In the genomic region with DNA sequence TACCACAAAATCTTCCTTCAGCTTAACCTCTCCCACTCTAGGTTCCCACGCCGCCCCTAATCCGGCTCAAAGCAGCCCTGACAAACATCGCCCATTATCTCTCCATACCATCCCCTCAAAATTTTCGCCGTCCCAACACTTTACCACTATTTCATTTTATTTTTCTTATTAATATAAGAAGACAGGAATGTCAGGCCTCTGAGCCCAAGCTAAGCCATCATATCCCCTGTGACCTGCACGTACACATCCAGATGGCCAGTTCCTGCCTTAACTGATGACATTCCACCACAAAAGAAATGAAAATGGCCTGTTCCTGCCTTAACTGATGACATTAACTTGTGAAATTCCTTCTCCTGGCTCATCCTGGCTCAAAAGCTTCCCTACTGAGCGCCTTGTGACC, we compare ENCODE assay signal across 7 cellular contexts.
DNase-seq lines count a peak whose midpoint lies in the region; ATAC-seq and TF ChIP-seq lines count a peak whose summit lies in the region.
"Not testable (repeated sequence)": the region's sequence is repeated elsewhere in the genome, so short reads cannot be mapped to it uniquely, and the experiment has no call there.

No MANE protein-coding gene starts in this region.

- not testable (repeated sequence) for DNase-seq in WTC11 (ENCODE audit: low spot score); endodermal cell; mesothelial cell of epicardium (ENCODE audit: low spot score in 2 of 2, unreplicated experiment in 2 of 2); progenitor cell of endocrine pancreas (ENCODE audit: low spot score, unreplicated experiment)

- H3K27ac Mint-ChIP-seq in WTC11, endodermal cell: not testable (repeated sequence)
- H3K27ac Mint-ChIP-seq in mesothelial cell of epicardium (peak overlapping the region; percentile 96), progenitor cell of endocrine pancreas (peak overlapping the region; percentile 98)

- H3K9me3 Mint-ChIP-seq in WTC11; endodermal cell; mesothelial cell of epicardium; progenitor cell of endocrine pancreas (ENCODE audit: low read depth): not testable (repeated sequence)

- H3K4me3 Mint-ChIP-seq in WTC11 (peak overlapping the region; percentile 63), mesothelial cell of epicardium (peak overlapping the region; percentile 44), progenitor cell of endocrine pancreas (ENCODE audit: low read depth) (peak overlapping the region; percentile 58)
- not testable (repeated sequence) for H3K4me3 Mint-ChIP-seq in endodermal cell

- H3K27me3 Mint-ChIP-seq in WTC11 (ENCODE audit: low read depth); endodermal cell (ENCODE audit: insufficient read depth); mesothelial cell of epicardium (ENCODE audit: low read depth); progenitor cell of endocrine pancreas: not testable (repeated sequence)

- POLR2A ChIA-PET in WTC11 (lab: Charles Lee) = not testable (repeated sequence)

- WGBS in endodermal cell (ENCODE audit: insufficient coverage in 1 of 2, insufficient read length in 1 of 2), 2 experiments = 10 to 66% methylated on average over 1 to 7 of the region's 8 CpGs

- H3K4me1 Mint-ChIP-seq in WTC11 = peaks cover 26% of the 10 kb centered on the region
- H3K4me1 Mint-ChIP-seq in endodermal cell = peaks cover 15% of the 10 kb centered on the region
- not testable (repeated sequence) for H3K4me1 Mint-ChIP-seq in mesothelial cell of epicardium; progenitor cell of endocrine pancreas (ENCODE audit: low read depth)

- peak; percentile 25 for ATAC-seq in WTC11

- not testable (repeated sequence) for TF ChIP-seq CTCF in WTC11 (IDR thresholded peaks at IDR 0.05); endodermal cell (conservative IDR thresholded peaks at IDR 0.05); mesothelial cell of epicardium (IDR thresholded peaks at IDR 0.05; ENCODE audit: unreplicated experiment); progenitor cell of endocrine pancreas (IDR thresholded peaks at IDR 0.05; ENCODE audit: unreplicated experiment)

- H3K9ac ChIP-seq in ES-I3 (ENCODE audit: low read depth, low read length) (peak overlapping the region; percentile 31; the same call in 1 of the 2 replicates), HUES6 (ENCODE audit: low read length) (peak overlapping the region; percentile 54), endodermal cell (ENCODE audit: extremely low read depth, low read length, poor library complexity, severe bottlenecking) (peak overlapping the region; percentile 45)
- not testable (repeated sequence) for H3K9ac ChIP-seq in iPS-15b (ENCODE audit: low read depth, low read length)

- peaks cover 31% of the 10 kb centered on the region for H3K4me1 ChIP-seq in ES-I3 (ENCODE audit: insufficient read depth, low read length)
- peaks cover 41% of the 10 kb centered on the region for H3K4me1 ChIP-seq in HUES6 (ENCODE audit: control insufficient read depth, insufficient read depth, low read length)
- H3K4me1 ChIP-seq in endodermal cell (ENCODE audit: control insufficient read depth, insufficient read depth, low read length); iPS-15b (ENCODE audit: control insufficient read depth, insufficient read depth, low read length): not testable (repeated sequence)

- not testable (repeated sequence) for H3K36me3 Mint-ChIP-seq in WTC11; mesothelial cell of epicardium; progenitor cell of endocrine pancreas (ENCODE audit: insufficient read depth)
- H3K36me3 Mint-ChIP-seq in endodermal cell (ENCODE audit: low read depth) = peaks cover 17% of the 10 kb centered on the region

- not testable (repeated sequence) for H3K27me3 ChIP-seq in HUES6 (ENCODE audit: control insufficient read depth, insufficient read depth, low read length); endodermal cell (ENCODE audit: control insufficient read depth, insufficient read depth, low read length, poor library complexity, severe bottlenecking); iPS-15b (ENCODE audit: control insufficient read depth, insufficient read depth, low read length)

- H3K27ac ChIP-seq in HUES6 (ENCODE audit: low read depth, low read length) (peak overlapping the region; percentile 92; the same call in 1 of the 2 replicates), endodermal cell (ENCODE audit: low read depth, low read length) (peak overlapping the region; percentile 61)

- CTCF ChIA-PET in WTC11 (lab: Charles Lee) = not testable (repeated sequence)

- H3K9me3 ChIP-seq in ES-I3 (ENCODE audit: control insufficient read depth, insufficient read depth, low read length); HUES6 (ENCODE audit: control insufficient read depth, insufficient read depth, low read depth, low read length); iPS-15b (ENCODE audit: control insufficient read depth, insufficient read depth, low read length): not testable (repeated sequence)
- H3K9me3 ChIP-seq in endodermal cell (ENCODE audit: control insufficient read depth, low read length) = peaks cover 17% of the 10 kb centered on the region

- H3K4me3 ChIP-seq in HUES6 (ENCODE audit: low read depth, low read length) = not testable (repeated sequence)
- H3K4me3 ChIP-seq in endodermal cell (ENCODE audit: low read length) (peak overlapping the region; percentile 67), iPS-15b (ENCODE audit: low read depth, low read length) (peak overlapping the region; percentile 13)

- not testable (repeated sequence) for H3K36me3 ChIP-seq in ES-I3 (ENCODE audit: insufficient read depth, low read length); HUES6 (ENCODE audit: control insufficient read depth, insufficient read depth, low read length); endodermal cell (ENCODE audit: control insufficient read depth, insufficient read depth, low read length); iPS-15b (ENCODE audit: control insufficient read depth, insufficient read depth, low read length)
